In genomic region chr3:47225310-47225906, GRCh38 we compare ENCODE assay signal across 14 cellular contexts. TPM values are rescaled to one million over a fixed set of nuclear protein-coding genes. Genes with fewer than 3 reads are reported as not detected.
A peak's percentile ranks its signal among the peaks of the same experiment; 100 is the strongest.
DNase-seq lines count a peak whose midpoint lies in the region; ATAC-seq and TF ChIP-seq lines count a peak whose summit lies in the region.
"Had no signal": no experiment of that assay in that cellular context is flagged by ENCODE, and none has a peak within 500 bp of the region (broad histone marks: within the 10 kb centered on the region; RNA-seq: fewer than 3 reads in every experiment).

No MANE protein-coding gene starts in this region.

- peaks cover 0 to 3% (median 0%) of the 10 kb centered on the region in 11 experiments; a peak in 1 of 22 replicates for H4K20me1 ChIP-seq in BLaER1 treated with 17β-estradiol and CSF1 and Interleukin-3, amounts not matched to agents 10 nM and 100 nM

- H3K9ac ChIP-seq in BLaER1 treated with 17β-estradiol and CSF1 and Interleukin-3, amounts not matched to agents 10 nM and 100 nM: peak overlapping the region in 6 of 11 experiments; percentile 8 to 59 (median 52); a peak in 9 of 22 replicates
- H3K9ac ChIP-seq: KMS-11, SK-N-SH had no signal

- peaks cover 0 to 57% (median 46%) of the 10 kb centered on the region in 10 experiments; a peak in 18 of 20 replicates for H3K4me1 ChIP-seq in BLaER1 treated with 17β-estradiol and CSF1 and Interleukin-3, amounts not matched to agents 10 nM and 100 nM
- H3K4me1 ChIP-seq: tibial artery had no signal

- DNase-seq in Kasumi-1 (lab: John Stamatoyannopoulos, UW): peak; percentile 66 to 73
- peak; percentile 81 for DNase-seq in fibroblast of the aortic adventitia (ENCODE audit: low read depth)
- no peak for DNase-seq in activated CD4-positive, alpha-beta T cell treated with anti-CD3 and anti-CD28 coated beads, Interleukin-2, amount 50 U/mL, for 1 hour
- no peak for DNase-seq in HPDE6-E6E7 (ENCODE audit: extremely low spot score)
- DNase-seq in stimulated activated CD8-positive, alpha-beta memory T cell treated with anti-CD3 and anti-CD28 coated beads, Interleukin-4, amount 100 ng/mL, for 48 hours: no peak
- DNase-seq in mucosa of gallbladder (ENCODE audit: low spot score): no peak
- DNase-seq: COR-L47; effector memory CD8-positive, alpha-beta T cell; left cardiac atrium; SK-N-SH had no signal

- H3K4me3 ChIP-seq in BLaER1 treated with 17β-estradiol and CSF1 and Interleukin-3, amounts not matched to agents 10 nM and 100 nM: peak overlapping the region in 5 of 10 experiments; percentile 19 to 50 (median 29); a peak in 7 of 20 replicates
- H3K4me3 ChIP-seq in fibroblast of the aortic adventitia (ENCODE audit: low read depth, low read length): no peak overlapping the region
- H3K4me3 ChIP-seq: tibial artery had no signal

- no peaks in the 10 kb centered on the region for H3K9me3 ChIP-seq in BLaER1 treated with 17β-estradiol and CSF1 and Interleukin-3, amounts not matched to agents 10 nM and 100 nM (replicated peaks in 1 of 11)
- H3K9me3 ChIP-seq: SK-N-SH, tibial artery had no signal

- H3K27me3 ChIP-seq in BLaER1 treated with 17β-estradiol and CSF1 and Interleukin-3, amounts not matched to agents 10 nM and 100 nM: no peaks in the 10 kb centered on the region
- H3K27me3 ChIP-seq: tibial artery had no signal

- peak overlapping the region in 8 of 11 experiments; percentile 23 to 82 (median 73); a peak in 15 of 22 replicates for H3K27ac ChIP-seq in BLaER1 treated with 17β-estradiol and CSF1 and Interleukin-3, amounts not matched to agents 10 nM and 100 nM
- H3K27ac ChIP-seq: KMS-11, tibial artery had no signal

- no peak for TF ChIP-seq CTCF in fibroblast of the aortic adventitia (IDR thresholded peaks at IDR 0.05; ENCODE audit: insufficient read depth, low read length)

- no peaks in the 10 kb centered on the region; a peak in 1 of 22 replicates for H3K36me3 ChIP-seq in BLaER1 treated with 17β-estradiol and CSF1 and Interleukin-3, amounts not matched to agents 10 nM and 100 nM
- H3K36me3 ChIP-seq: tibial artery had no signal

- ATAC-seq in GM21390 (IDR thresholded peaks at IDR 0.05; ENCODE audit: unreplicated experiment): peak; percentile 46
- ATAC-seq: effector memory CD8-positive, alpha-beta T cell had no signal

- peak overlapping the region in 10 of 11 experiments; percentile 20 to 93 (median 85); a peak in 20 of 22 replicates for H3K4me2 ChIP-seq in BLaER1 treated with 17β-estradiol and CSF1 and Interleukin-3, amounts not matched to agents 10 nM and 100 nM
- H3K4me2 ChIP-seq: KMS-11, SK-N-SH had no signal

RNA-seq across cellular contexts. Expression of gene KIF9, which starts 57.2 kb away (rescaled TPM):
- total RNA-seq in fibroblast of the aortic adventitia (ENCODE audit: low replicate concordance) (4.5 and 11.0 TPM in 2 replicates), mucosa of gallbladder (12.0 TPM)

RNA-seq across cellular contexts. Expression of gene KLHL18, which starts 57.3 kb away (rescaled TPM):
- 8.5 and 12.9 TPM in 2 replicates for total RNA-seq in fibroblast of the aortic adventitia (ENCODE audit: low replicate concordance)
- 32.4 TPM for total RNA-seq in mucosa of gallbladder

Comparison
In these comparisons a context has a peak if more than half of its experiments do, and no peak if none do; other contexts are left out.
1. DNase-seq: peak in Kasumi-1 (2 of 2) and fibroblast of the aortic adventitia (single experiment); none in activated CD4-positive, alpha-beta T cell treated with anti-CD3 and anti-CD28 coated beads, Interleukin-2, amount 50 U/mL, for 1 hour (single experiment), HPDE6-E6E7 (single experiment), stimulated activated CD8-positive, alpha-beta memory T cell treated with anti-CD3 and anti-CD28 coated beads, Interleukin-4, amount 100 ng/mL, for 48 hours (single experiment) and mucosa of gallbladder (single experiment).